Comparison of ENCODE assay signal across 1 cellular context in the genomic region with DNA sequence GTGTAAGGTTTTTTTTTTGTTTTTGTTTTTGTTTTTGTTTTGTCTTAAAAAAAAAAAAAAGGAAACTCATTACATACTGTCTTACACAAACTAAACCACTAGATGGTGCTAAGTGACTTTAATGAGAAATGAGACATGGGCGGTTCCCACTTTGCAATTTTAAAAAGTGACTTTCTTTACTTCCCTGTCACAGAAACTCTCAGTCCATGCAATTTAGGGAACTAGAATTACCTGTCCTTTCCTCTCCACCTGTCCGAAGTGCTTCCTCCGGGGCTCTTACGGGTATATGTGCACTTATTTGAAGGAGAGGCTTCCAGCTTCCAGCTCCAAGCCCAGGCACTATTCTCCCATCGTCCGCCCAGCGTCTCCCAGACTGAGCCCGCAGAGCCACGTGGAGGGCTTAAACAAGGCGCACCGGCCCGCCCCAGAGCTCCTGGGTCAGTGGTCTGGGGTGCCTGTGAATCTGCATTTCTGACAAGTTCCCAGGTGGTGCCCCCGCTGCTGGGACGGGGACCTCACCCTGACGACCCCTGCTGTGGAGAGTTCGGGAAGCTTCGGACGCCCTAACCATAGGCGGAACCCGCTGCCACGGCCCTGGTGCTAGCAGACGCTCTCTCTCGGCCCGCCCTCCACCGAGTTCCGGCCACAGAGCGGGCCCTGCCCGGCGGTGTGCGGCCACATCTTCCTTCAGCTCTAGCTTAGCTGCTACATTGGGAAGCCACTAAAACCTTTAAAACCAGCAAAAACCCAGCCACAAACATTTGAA.
TF ChIP-seq lines count a peak whose summit lies in the region.

No MANE protein-coding gene starts in this region.

TF ChIP-seq in HepG2, 621 proteins besides CTCF, POLR2A, EP300 and RAD21 (continued from another document and continues in another):
- TF ChIP-seq, protein P1, sequence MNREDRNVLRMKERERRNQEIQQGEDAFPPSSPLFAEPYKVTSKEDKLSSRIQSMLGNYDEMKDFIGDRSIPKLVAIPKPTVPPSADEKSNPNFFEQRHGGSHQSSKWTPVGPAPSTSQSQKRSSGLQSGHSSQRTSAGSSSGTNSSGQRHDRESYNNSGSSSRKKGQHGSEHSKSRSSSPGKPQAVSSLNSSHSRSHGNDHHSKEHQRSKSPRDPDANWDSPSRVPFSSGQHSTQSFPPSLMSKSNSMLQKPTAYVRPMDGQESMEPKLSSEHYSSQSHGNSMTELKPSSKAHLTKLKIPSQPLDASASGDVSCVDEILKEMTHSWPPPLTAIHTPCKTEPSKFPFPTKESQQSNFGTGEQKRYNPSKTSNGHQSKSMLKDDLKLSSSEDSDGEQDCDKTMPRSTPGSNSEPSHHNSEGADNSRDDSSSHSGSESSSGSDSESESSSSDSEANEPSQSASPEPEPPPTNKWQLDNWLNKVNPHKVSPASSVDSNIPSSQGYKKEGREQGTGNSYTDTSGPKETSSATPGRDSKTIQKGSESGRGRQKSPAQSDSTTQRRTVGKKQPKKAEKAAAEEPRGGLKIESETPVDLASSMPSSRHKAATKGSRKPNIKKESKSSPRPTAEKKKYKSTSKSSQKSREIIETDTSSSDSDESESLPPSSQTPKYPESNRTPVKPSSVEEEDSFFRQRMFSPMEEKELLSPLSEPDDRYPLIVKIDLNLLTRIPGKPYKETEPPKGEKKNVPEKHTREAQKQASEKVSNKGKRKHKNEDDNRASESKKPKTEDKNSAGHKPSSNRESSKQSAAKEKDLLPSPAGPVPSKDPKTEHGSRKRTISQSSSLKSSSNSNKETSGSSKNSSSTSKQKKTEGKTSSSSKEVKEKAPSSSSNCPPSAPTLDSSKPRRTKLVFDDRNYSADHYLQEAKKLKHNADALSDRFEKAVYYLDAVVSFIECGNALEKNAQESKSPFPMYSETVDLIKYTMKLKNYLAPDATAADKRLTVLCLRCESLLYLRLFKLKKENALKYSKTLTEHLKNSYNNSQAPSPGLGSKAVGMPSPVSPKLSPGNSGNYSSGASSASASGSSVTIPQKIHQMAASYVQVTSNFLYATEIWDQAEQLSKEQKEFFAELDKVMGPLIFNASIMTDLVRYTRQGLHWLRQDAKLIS (CRISPR knock-in tag; IDR thresholded peaks at IDR 0.05): no peak
- TF ChIP-seq AKAP8 (CRISPR knock-in tag; IDR thresholded peaks at IDR 0.05): no peak
- TF ChIP-seq, protein P2, sequence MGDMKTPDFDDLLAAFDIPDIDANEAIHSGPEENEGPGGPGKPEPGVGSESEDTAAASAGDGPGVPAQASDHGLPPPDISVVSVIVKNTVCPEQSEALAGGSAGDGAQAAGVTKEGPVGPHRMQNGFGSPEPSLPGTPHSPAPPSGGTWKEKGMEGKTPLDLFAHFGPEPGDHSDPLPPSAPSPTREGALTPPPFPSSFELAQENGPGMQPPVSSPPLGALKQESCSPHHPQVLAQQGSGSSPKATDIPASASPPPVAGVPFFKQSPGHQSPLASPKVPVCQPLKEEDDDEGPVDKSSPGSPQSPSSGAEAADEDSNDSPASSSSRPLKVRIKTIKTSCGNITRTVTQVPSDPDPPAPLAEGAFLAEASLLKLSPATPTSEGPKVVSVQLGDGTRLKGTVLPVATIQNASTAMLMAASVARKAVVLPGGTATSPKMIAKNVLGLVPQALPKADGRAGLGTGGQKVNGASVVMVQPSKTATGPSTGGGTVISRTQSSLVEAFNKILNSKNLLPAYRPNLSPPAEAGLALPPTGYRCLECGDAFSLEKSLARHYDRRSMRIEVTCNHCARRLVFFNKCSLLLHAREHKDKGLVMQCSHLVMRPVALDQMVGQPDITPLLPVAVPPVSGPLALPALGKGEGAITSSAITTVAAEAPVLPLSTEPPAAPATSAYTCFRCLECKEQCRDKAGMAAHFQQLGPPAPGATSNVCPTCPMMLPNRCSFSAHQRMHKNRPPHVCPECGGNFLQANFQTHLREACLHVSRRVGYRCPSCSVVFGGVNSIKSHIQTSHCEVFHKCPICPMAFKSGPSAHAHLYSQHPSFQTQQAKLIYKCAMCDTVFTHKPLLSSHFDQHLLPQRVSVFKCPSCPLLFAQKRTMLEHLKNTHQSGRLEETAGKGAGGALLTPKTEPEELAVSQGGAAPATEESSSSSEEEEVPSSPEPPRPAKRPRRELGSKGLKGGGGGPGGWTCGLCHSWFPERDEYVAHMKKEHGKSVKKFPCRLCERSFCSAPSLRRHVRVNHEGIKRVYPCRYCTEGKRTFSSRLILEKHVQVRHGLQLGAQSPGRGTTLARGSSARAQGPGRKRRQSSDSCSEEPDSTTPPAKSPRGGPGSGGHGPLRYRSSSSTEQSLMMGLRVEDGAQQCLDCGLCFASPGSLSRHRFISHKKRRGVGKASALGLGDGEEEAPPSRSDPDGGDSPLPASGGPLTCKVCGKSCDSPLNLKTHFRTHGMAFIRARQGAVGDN (CRISPR knock-in tag; IDR thresholded peaks at IDR 0.05): peak; percentile 93
- peak; percentile 86 for TF ChIP-seq GABPB1 (CRISPR knock-in tag; IDR thresholded peaks at IDR 0.05)
- no peak for TF ChIP-seq ATF7 (IDR thresholded peaks at IDR 0.05)
- TF ChIP-seq ATF7 (CRISPR knock-in tag; IDR thresholded peaks at IDR 0.05): 0 out of 2 replicates have a peak, but pooled peaks have one; percentile 59
- TF ChIP-seq NCOR1 (IDR thresholded peaks at IDR 0.05; ENCODE audit: borderline replicate concordance, low read length): no peak
- TF ChIP-seq, protein P3, sequence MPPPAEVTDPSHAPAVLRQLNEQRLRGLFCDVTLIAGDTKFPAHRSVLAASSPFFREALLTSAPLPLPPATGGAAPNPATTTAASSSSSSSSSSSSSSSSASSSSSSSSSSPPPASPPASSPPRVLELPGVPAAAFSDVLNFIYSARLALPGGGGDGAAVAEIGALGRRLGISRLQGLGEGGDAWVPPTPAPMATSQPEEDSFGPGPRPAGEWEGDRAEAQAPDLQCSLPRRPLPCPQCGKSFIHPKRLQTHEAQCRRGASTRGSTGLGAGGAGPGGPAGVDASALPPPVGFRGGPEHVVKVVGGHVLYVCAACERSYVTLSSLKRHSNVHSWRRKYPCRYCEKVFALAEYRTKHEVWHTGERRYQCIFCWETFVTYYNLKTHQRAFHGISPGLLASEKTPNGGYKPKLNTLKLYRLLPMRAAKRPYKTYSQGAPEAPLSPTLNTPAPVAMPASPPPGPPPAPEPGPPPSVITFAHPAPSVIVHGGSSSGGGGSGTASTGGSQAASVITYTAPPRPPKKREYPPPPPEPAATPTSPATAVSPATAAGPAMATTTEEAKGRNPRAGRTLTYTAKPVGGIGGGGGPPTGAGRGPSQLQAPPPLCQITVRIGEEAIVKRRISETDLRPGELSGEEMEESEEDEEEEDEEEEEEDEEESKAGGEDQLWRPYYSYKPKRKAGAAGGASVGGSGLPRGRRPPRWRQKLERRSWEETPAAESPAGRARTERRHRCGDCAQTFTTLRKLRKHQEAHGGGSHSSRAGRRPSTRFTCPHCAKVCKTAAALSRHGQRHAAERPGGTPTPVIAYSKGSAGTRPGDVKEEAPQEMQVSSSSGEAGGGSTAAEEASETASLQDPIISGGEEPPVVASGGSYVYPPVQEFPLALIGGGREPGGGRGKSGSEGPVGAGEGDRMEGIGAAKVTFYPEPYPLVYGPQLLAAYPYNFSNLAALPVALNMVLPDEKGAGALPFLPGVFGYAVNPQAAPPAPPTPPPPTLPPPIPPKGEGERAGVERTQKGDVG (CRISPR knock-in tag; IDR thresholded peaks at IDR 0.05; ENCODE audit: borderline replicate concordance): no peak
- TF ChIP-seq ZNF530 (CRISPR knock-in tag; IDR thresholded peaks at IDR 0.05; ENCODE audit: low read depth): no peak
- TF ChIP-seq ZNF616 (CRISPR knock-in tag; IDR thresholded peaks at IDR 0.05; ENCODE audit: low read depth): no peak
- 0 out of 2 replicates have a peak, but pooled peaks have one; percentile 54 for TF ChIP-seq EZH2 (conservative IDR thresholded peaks at IDR 0.05; ENCODE audit: low read depth, low read length)
- no peak for TF ChIP-seq BRCA1 (CRISPR knock-in tag; IDR thresholded peaks at IDR 0.05)
- no peak for TF ChIP-seq ZNF816 (CRISPR knock-in tag; IDR thresholded peaks at IDR 0.05; ENCODE audit: borderline replicate concordance)
- peak; percentile 51; the same call in 1 of the 2 replicates for TF ChIP-seq NFKB2 (CRISPR knock-in tag; IDR thresholded peaks at IDR 0.05; ENCODE audit: borderline replicate concordance)
- no peak for TF ChIP-seq KAT7 (CRISPR knock-in tag; IDR thresholded peaks at IDR 0.05; ENCODE audit: borderline replicate concordance)
- TF ChIP-seq, protein P4, sequence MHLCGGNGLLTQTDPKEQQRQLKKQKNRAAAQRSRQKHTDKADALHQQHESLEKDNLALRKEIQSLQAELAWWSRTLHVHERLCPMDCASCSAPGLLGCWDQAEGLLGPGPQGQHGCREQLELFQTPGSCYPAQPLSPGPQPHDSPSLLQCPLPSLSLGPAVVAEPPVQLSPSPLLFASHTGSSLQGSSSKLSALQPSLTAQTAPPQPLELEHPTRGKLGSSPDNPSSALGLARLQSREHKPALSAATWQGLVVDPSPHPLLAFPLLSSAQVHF (CRISPR knock-in tag; IDR thresholded peaks at IDR 0.05): no peak
- TF ChIP-seq ZNF337 (CRISPR knock-in tag; IDR thresholded peaks at IDR 0.05; ENCODE audit: borderline replicate concordance, low read depth): no peak
- no peak for TF ChIP-seq ATRX (CRISPR knock-in tag; IDR thresholded peaks at IDR 0.05; ENCODE audit: borderline replicate concordance)
- TF ChIP-seq NAIF1 (CRISPR knock-in tag; IDR thresholded peaks at IDR 0.05; ENCODE audit: borderline replicate concordance): no peak
- no peak for TF ChIP-seq TRIM24 (CRISPR knock-in tag; IDR thresholded peaks at IDR 0.05)
- no peak for TF ChIP-seq FOXO1 (CRISPR knock-in tag; IDR thresholded peaks at IDR 0.05)
- no peak for TF ChIP-seq HNF4G (IDR thresholded peaks at IDR 0.05; ENCODE audit: borderline replicate concordance, low read depth, low read length)
- TF ChIP-seq HNF4G (CRISPR knock-in tag; IDR thresholded peaks at IDR 0.05; ENCODE audit: borderline replicate concordance, low read depth): no peak
- TF ChIP-seq, protein P5, sequence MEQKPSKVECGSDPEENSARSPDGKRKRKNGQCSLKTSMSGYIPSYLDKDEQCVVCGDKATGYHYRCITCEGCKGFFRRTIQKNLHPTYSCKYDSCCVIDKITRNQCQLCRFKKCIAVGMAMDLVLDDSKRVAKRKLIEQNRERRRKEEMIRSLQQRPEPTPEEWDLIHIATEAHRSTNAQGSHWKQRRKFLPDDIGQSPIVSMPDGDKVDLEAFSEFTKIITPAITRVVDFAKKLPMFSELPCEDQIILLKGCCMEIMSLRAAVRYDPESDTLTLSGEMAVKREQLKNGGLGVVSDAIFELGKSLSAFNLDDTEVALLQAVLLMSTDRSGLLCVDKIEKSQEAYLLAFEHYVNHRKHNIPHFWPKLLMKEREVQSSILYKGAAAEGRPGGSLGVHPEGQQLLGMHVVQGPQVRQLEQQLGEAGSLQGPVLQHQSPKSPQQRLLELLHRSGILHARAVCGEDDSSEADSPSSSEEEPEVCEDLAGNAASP (CRISPR knock-in tag; IDR thresholded peaks at IDR 0.05; ENCODE audit: borderline replicate concordance): no peak
- TF ChIP-seq MAFK (conservative IDR thresholded peaks at IDR 0.05 in 1 of 2, IDR thresholded peaks at IDR 0.05 in 1 of 2; ENCODE audit: low read length in 2 of 2): no peak
- peak; percentile 71; the same call in 1 of the 2 replicates for TF ChIP-seq ZNF768 (CRISPR knock-in tag; IDR thresholded peaks at IDR 0.05)
- TF ChIP-seq, protein P6, sequence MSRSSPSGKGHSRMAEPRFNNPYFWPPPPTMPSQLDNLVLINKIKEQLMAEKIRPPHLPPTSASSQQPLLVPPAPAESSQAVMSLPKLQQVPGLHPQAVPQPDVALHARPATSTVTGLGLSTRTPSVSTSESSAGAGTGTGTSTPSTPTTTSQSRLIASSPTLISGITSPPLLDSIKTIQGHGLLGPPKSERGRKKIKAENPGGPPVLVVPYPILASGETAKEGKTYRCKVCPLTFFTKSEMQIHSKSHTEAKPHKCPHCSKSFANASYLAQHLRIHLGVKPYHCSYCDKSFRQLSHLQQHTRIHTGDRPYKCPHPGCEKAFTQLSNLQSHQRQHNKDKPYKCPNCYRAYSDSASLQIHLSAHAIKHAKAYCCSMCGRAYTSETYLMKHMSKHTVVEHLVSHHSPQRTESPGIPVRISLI (CRISPR knock-in tag; IDR thresholded peaks at IDR 0.05; ENCODE audit: borderline replicate concordance): peak; percentile 93
- no peak for TF ChIP-seq ZNF839 (CRISPR knock-in tag; IDR thresholded peaks at IDR 0.05; ENCODE audit: borderline replicate concordance)
- TF ChIP-seq CCAR2 (optimal IDR thresholded peaks at IDR 0.05; ENCODE audit: low read depth, low read length): no peak
- TF ChIP-seq DR1 (CRISPR knock-in tag; IDR thresholded peaks at IDR 0.05): no peak
- no peak for TF ChIP-seq ZNF367 (CRISPR knock-in tag; IDR thresholded peaks at IDR 0.05; ENCODE audit: borderline replicate concordance)
- TF ChIP-seq, protein P7, sequence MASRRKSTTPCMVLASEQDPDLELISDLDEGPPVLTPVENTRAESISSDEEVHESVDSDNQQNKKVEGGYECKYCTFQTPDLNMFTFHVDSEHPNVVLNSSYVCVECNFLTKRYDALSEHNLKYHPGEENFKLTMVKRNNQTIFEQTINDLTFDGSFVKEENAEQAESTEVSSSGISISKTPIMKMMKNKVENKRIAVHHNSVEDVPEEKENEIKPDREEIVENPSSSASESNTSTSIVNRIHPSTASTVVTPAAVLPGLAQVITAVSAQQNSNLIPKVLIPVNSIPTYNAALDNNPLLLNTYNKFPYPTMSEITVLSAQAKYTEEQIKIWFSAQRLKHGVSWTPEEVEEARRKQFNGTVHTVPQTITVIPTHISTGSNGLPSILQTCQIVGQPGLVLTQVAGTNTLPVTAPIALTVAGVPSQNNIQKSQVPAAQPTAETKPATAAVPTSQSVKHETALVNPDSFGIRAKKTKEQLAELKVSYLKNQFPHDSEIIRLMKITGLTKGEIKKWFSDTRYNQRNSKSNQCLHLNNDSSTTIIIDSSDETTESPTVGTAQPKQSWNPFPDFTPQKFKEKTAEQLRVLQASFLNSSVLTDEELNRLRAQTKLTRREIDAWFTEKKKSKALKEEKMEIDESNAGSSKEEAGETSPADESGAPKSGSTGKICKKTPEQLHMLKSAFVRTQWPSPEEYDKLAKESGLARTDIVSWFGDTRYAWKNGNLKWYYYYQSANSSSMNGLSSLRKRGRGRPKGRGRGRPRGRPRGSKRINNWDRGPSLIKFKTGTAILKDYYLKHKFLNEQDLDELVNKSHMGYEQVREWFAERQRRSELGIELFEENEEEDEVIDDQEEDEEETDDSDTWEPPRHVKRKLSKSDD (CRISPR knock-in tag; IDR thresholded peaks at IDR 0.05; ENCODE audit: low read depth): no peak
- TF ChIP-seq, protein P8, sequence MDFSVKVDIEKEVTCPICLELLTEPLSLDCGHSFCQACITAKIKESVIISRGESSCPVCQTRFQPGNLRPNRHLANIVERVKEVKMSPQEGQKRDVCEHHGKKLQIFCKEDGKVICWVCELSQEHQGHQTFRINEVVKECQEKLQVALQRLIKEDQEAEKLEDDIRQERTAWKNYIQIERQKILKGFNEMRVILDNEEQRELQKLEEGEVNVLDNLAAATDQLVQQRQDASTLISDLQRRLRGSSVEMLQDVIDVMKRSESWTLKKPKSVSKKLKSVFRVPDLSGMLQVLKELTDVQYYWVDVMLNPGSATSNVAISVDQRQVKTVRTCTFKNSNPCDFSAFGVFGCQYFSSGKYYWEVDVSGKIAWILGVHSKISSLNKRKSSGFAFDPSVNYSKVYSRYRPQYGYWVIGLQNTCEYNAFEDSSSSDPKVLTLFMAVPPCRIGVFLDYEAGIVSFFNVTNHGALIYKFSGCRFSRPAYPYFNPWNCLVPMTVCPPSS (IDR thresholded peaks at IDR 0.05): no peak
- no peak for TF ChIP-seq ZNF567 (CRISPR knock-in tag; IDR thresholded peaks at IDR 0.05; ENCODE audit: borderline replicate concordance)
- no peak for TF ChIP-seq ZNF569 (CRISPR knock-in tag; IDR thresholded peaks at IDR 0.05; ENCODE audit: borderline replicate concordance)
- no peak for TF ChIP-seq NFIB (CRISPR knock-in tag; IDR thresholded peaks at IDR 0.05; ENCODE audit: borderline replicate concordance)
- TF ChIP-seq, protein P9, sequence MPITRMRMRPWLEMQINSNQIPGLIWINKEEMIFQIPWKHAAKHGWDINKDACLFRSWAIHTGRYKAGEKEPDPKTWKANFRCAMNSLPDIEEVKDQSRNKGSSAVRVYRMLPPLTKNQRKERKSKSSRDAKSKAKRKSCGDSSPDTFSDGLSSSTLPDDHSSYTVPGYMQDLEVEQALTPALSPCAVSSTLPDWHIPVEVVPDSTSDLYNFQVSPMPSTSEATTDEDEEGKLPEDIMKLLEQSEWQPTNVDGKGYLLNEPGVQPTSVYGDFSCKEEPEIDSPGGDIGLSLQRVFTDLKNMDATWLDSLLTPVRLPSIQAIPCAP (CRISPR knock-in tag; IDR thresholded peaks at IDR 0.05; ENCODE audit: low read depth): no peak
